ENCODE assay signal across 19 cellular contexts in genomic region chr2:30374380-30374779, GRCh38.
DNase-seq lines count a peak whose midpoint lies in the region; ATAC-seq lines count a peak whose summit lies in the region.
"Had no signal": no experiment of that assay in that cellular context is flagged by ENCODE, and none has a peak within 500 bp of the region (broad histone marks: within the 10 kb centered on the region; RNA-seq: fewer than 3 reads in every experiment).

No MANE protein-coding gene starts in this region.

- H3K4me3 Mint-ChIP-seq in activated CD4-positive, alpha-beta memory T cell treated with anti-CD3 and anti-CD28 coated beads for 36 hours: no peak overlapping the region
- H3K4me3 Mint-ChIP-seq in activated CD4-positive, alpha-beta memory T cell treated with anti-CD3 and anti-CD28 coated beads, Interleukin-2, amount 10 ng/mL, durations not matched to agents 7 days and 5 days: no peak overlapping the region
- no peak overlapping the region for H3K4me3 Mint-ChIP-seq in immature natural killer cell
- H3K4me3 Mint-ChIP-seq: CD4-positive, alpha-beta memory T cell; GM23338 had no signal

- H3K9me3 ChIP-seq in GM23248 (ENCODE audit: low read depth) (no peaks in the 10 kb centered on the region), adipocyte (ENCODE audit: control insufficient read depth, low read length) (no peaks in the 10 kb centered on the region), mesenchymal stem cell (ENCODE audit: control insufficient read depth, low read length) (no peaks in the 10 kb centered on the region)
- H3K9me3 ChIP-seq: BLaER1 had no signal

- H2BK120ac ChIP-seq in mesenchymal stem cell (ENCODE audit: low read depth, low read length): no peak overlapping the region

- H2BK15ac ChIP-seq in mesenchymal stem cell (ENCODE audit: low read depth, poor library complexity, severe bottlenecking): no peak overlapping the region

- ATAC-seq in GM18502 (IDR thresholded peaks at IDR 0.05; ENCODE audit: poor library complexity, unreplicated experiment) (no peak), HG02885 (IDR thresholded peaks at IDR 0.05; ENCODE audit: poor library complexity, unreplicated experiment) (no peak)

- peak overlapping the region; percentile 92 for H3K27ac ChIP-seq in GM23248
- H3K27ac ChIP-seq in mesenchymal stem cell (ENCODE audit: low read length, poor library complexity, severe bottlenecking): no peak overlapping the region
- H3K27ac ChIP-seq: BLaER1 had no signal

- H3K23ac ChIP-seq in mesenchymal stem cell (ENCODE audit: low read length in 2 of 2): no peak overlapping the region

- H4K91ac ChIP-seq in mesenchymal stem cell (ENCODE audit: low read length): no peak overlapping the region

- H3K36me3 ChIP-seq in GM23248 (ENCODE audit: low read depth): no peaks in the 10 kb centered on the region
- no peaks in the 10 kb centered on the region for H3K36me3 ChIP-seq in adipocyte (ENCODE audit: control insufficient read depth, insufficient read depth, low read length, severe bottlenecking)
- H3K36me3 ChIP-seq in mesenchymal stem cell (ENCODE audit: control insufficient read depth in 1 of 2, insufficient read depth in 2 of 2, low read depth in 1 of 2, low read length in 2 of 2): no peaks in the 10 kb centered on the region
- H3K36me3 ChIP-seq: BLaER1 had no signal

- 73 to 78% methylated on average over 2 of the region's 2 CpGs for WGBS in GM23248 (ENCODE audit: low coverage in 1 of 2, low lambda C conversion rate in 2 of 2, missing lambda C conversion rate in 2 of 2), 2 experiments
- whole genome bisulfite sequencing in mesenchymal stem cell: 82% methylated on average over 2 of the region's 2 CpGs

- peaks cover 29% of the 10 kb centered on the region for H3K4me1 Mint-ChIP-seq in activated CD4-positive, alpha-beta memory T cell treated with anti-CD3 and anti-CD28 coated beads for 36 hours (ENCODE audit: low read depth)
- H3K4me1 Mint-ChIP-seq in activated CD4-positive, alpha-beta memory T cell treated with anti-CD3 and anti-CD28 coated beads, Interleukin-2, amount 10 ng/mL, durations not matched to agents 7 days and 5 days: peaks cover 6% of the 10 kb centered on the region
- no peaks in the 10 kb centered on the region for H3K4me1 Mint-ChIP-seq in immature natural killer cell
- H3K4me1 Mint-ChIP-seq: GM23338 had no signal

- in situ Hi-C loops in GM23248 (cut with MboI): no loop called here

- peak overlapping the region; percentile 25 for H3K27ac Mint-ChIP-seq in activated CD4-positive, alpha-beta memory T cell treated with anti-CD3 and anti-CD28 coated beads for 36 hours
- H3K27ac Mint-ChIP-seq in activated CD4-positive, alpha-beta memory T cell treated with anti-CD3 and anti-CD28 coated beads, Interleukin-2, amount 10 ng/mL, durations not matched to agents 7 days and 5 days: no peak overlapping the region
- no peak overlapping the region for H3K27ac Mint-ChIP-seq in immature natural killer cell
- H3K27ac Mint-ChIP-seq: CD4-positive, alpha-beta memory T cell; GM23338 had no signal

- DNase-seq in activated CD4-positive, alpha-beta memory T cell treated with anti-CD3 and anti-CD28 coated beads for 36 hours: no peak
- DNase-seq in activated CD4-positive, alpha-beta memory T cell treated with anti-CD3 and anti-CD28 coated beads, Interleukin-2, amount 10 ng/mL, durations not matched to agents 7 days and 5 days: no peak
- DNase-seq in GM23248 (peak; percentile 15), adipocyte (ENCODE audit: low read depth) (no peak), mesenchymal stem cell (no peak), immature natural killer cell (no peak)
- DNase-seq: CD4-positive, alpha-beta memory T cell; DMS153; GF-D8; KG1; NCI-H1105 treated with DMSO at 0.1 percent for 48 hours; NCI-H1694; NCI-H2081 treated with DMSO at 0.1 percent for 48 hours; NCI-H748 treated with DMSO at 0.1 percent for 48 hours; Right ventricle myocardium superior had no signal

- peaks cover 29% of the 10 kb centered on the region for H3F3A ChIP-seq in GM23248 (ENCODE audit: insufficient read depth)

- no peaks in the 10 kb centered on the region for H3K36me3 Mint-ChIP-seq in activated CD4-positive, alpha-beta memory T cell treated with anti-CD3 and anti-CD28 coated beads for 36 hours
- H3K36me3 Mint-ChIP-seq in activated CD4-positive, alpha-beta memory T cell treated with anti-CD3 and anti-CD28 coated beads, Interleukin-2, amount 10 ng/mL, durations not matched to agents 7 days and 5 days (ENCODE audit: low read depth): no peaks in the 10 kb centered on the region
- H3K36me3 Mint-ChIP-seq in immature natural killer cell: no peaks in the 10 kb centered on the region
- H3K36me3 Mint-ChIP-seq: CD4-positive, alpha-beta memory T cell had no signal

- CTCF ChIA-PET in activated CD4-positive, alpha-beta memory T cell treated with anti-CD3 and anti-CD28 coated beads for 36 hours (lab: Charles Lee): interaction anchor here (1.4 kb wide), 1 partner anchor 39 kb away, joined by 6 read pairs; no protein-coding TSS in a partner anchor
- CTCF ChIA-PET in activated CD4-positive, alpha-beta memory T cell treated with anti-CD3 and anti-CD28 coated beads, Interleukin-2, amount 10 ng/mL, durations not matched to agents 7 days and 5 days (lab: Charles Lee): no interaction called here

- no peaks in the 10 kb centered on the region for H4K20me1 ChIP-seq in GM23248 (ENCODE audit: insufficient read depth)
- H4K20me1 ChIP-seq: BLaER1 had no signal

- no peak overlapping the region for H2BK5ac ChIP-seq in mesenchymal stem cell (ENCODE audit: low read depth, low read length, poor library complexity, severe bottlenecking)

- POLR2A ChIA-PET in activated CD4-positive, alpha-beta memory T cell treated with anti-CD3 and anti-CD28 coated beads for 36 hours (lab: Charles Lee): interaction anchor here (1.0 to 1.2 kb wide), 2 partner anchors 48 to 142 kb away, joined by 3 to 5 read pairs; no protein-coding TSS in a partner anchor
- POLR2A ChIA-PET in activated CD4-positive, alpha-beta memory T cell treated with anti-CD3 and anti-CD28 coated beads, Interleukin-2, amount 10 ng/mL, durations not matched to agents 7 days and 5 days (lab: Charles Lee): no interaction called here

- H3K4me2 ChIP-seq in GM23248 (ENCODE audit: unreplicated experiment) (no peak overlapping the region), mesenchymal stem cell (ENCODE audit: low read length, poor library complexity, severe bottlenecking) (no peak overlapping the region)
- H3K4me2 ChIP-seq: BLaER1, GM23338 had no signal

- no peak overlapping the region for H2BK12ac ChIP-seq in mesenchymal stem cell (ENCODE audit: low read length in 2 of 2)

- no peaks in the 10 kb centered on the region for H3K9me3 Mint-ChIP-seq in activated CD4-positive, alpha-beta memory T cell treated with anti-CD3 and anti-CD28 coated beads for 36 hours
- no peaks in the 10 kb centered on the region for H3K9me3 Mint-ChIP-seq in activated CD4-positive, alpha-beta memory T cell treated with anti-CD3 and anti-CD28 coated beads, Interleukin-2, amount 10 ng/mL, durations not matched to agents 7 days and 5 days
- no peaks in the 10 kb centered on the region for H3K9me3 Mint-ChIP-seq in immature natural killer cell
- H3K9me3 Mint-ChIP-seq: CD4-positive, alpha-beta memory T cell; GM23338 had no signal

- H3K18ac ChIP-seq in mesenchymal stem cell (ENCODE audit: low read depth in 1 of 2, low read length in 2 of 2): no peak overlapping the region

- no peaks in the 10 kb centered on the region for H3K79me2 ChIP-seq in GM23248 (ENCODE audit: insufficient read depth)

- peaks cover 39% of the 10 kb centered on the region for H3K4me1 ChIP-seq in GM23248 (ENCODE audit: insufficient read depth)
- H3K4me1 ChIP-seq in adipocyte (ENCODE audit: control insufficient read depth, insufficient read depth, low read length): peaks cover 29% of the 10 kb centered on the region
- H3K4me1 ChIP-seq in mesenchymal stem cell (ENCODE audit: control insufficient read depth, insufficient read depth, low read depth, low read length): no peaks in the 10 kb centered on the region
- H3K4me1 ChIP-seq: BLaER1 had no signal

- H2AK5ac ChIP-seq in mesenchymal stem cell (ENCODE audit: low read length, severe bottlenecking): no peak overlapping the region

- no peaks in the 10 kb centered on the region for H3K27me3 Mint-ChIP-seq in activated CD4-positive, alpha-beta memory T cell treated with anti-CD3 and anti-CD28 coated beads for 36 hours
- H3K27me3 Mint-ChIP-seq in activated CD4-positive, alpha-beta memory T cell treated with anti-CD3 and anti-CD28 coated beads, Interleukin-2, amount 10 ng/mL, durations not matched to agents 7 days and 5 days: no peaks in the 10 kb centered on the region
- peaks cover 0 to 3% (median 3%) of the 10 kb centered on the region in 3 donors for H3K27me3 Mint-ChIP-seq in immature natural killer cell (ENCODE audit: low read depth in 3 of 3)
- H3K27me3 Mint-ChIP-seq: CD4-positive, alpha-beta memory T cell had no signal

- H3K14ac ChIP-seq in mesenchymal stem cell (ENCODE audit: low read length in 2 of 2): peak overlapping the region in 1 of 2 experiments; percentile 46

- H3K27me3 ChIP-seq in GM23248 (replicated peaks; ENCODE audit: insufficient read depth) (no peaks in the 10 kb centered on the region), adipocyte (replicated peaks; ENCODE audit: control insufficient read depth, insufficient read depth, low read length) (no peaks in the 10 kb centered on the region), mesenchymal stem cell (ENCODE audit: control insufficient read depth in 1 of 2, insufficient read depth in 1 of 2, low read length in 2 of 2) (no peaks in the 10 kb centered on the region)
- H3K27me3 ChIP-seq: BLaER1 had no signal

- no peak overlapping the region for H4K8ac ChIP-seq in mesenchymal stem cell (ENCODE audit: low read length)

- no peaks in the 10 kb centered on the region for H3K79me1 ChIP-seq in mesenchymal stem cell (replicated peaks; ENCODE audit: low read length, poor library complexity, severe bottlenecking)

- H3K9ac ChIP-seq in GM23248 (peak overlapping the region; percentile 51; the same call in 1 of the 2 replicates), adipocyte (ENCODE audit: low read length) (peak overlapping the region; percentile 58), mesenchymal stem cell (ENCODE audit: low read length) (peak overlapping the region; percentile 48)
- H3K9ac ChIP-seq: BLaER1 had no signal

- H2AFZ ChIP-seq in GM23248 (no peak overlapping the region), mesenchymal stem cell (ENCODE audit: low read depth, low read length) (no peak overlapping the region)

- intact Hi-C loops in activated CD4-positive, alpha-beta memory T cell treated with anti-CD3 and anti-CD28 coated beads for 36 hours (cut with micrococcal nuclease): loop anchor here (5.0 kb wide), 1 partner anchor 48 kb away; no protein-coding TSS in a partner anchor

- H3K4me3 ChIP-seq in GM23248 (no peak overlapping the region), adipocyte (ENCODE audit: low read length) (no peak overlapping the region), mesenchymal stem cell (ENCODE audit: insufficient read depth in 1 of 2, low read depth in 1 of 2, low read length in 2 of 2) (no peak overlapping the region)
- H3K4me3 ChIP-seq: BLaER1, GM23338 had no signal

- H3K9me2 ChIP-seq in GM23248 (ENCODE audit: insufficient read depth): no peaks in the 10 kb centered on the region

- H3K4ac ChIP-seq in mesenchymal stem cell (ENCODE audit: low read depth in 1 of 2, low read length in 2 of 2): no peak overlapping the region
